ENCODE assay signal across 1 cellular context in the genomic region with DNA sequence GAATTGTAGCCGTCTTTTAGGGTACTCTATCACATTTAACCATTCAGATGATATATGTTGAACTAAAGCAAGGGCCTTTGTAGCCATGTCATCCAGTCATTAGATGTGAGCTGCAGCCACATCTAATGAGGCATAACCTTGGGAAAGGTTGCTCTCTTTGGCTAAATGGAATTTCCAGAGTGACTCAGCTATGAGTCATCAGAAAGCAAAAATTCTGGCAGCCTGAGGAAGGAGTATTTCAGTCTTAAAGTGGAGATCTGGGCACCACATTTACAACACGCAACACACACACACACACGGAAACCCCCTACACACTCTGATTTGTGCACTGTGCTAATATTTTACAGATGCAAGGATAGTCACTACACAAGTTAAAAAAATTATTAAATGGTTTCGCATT.
TF ChIP-seq lines count a peak whose summit lies in the region.

No MANE protein-coding gene starts in this region.

TF ChIP-seq in GM23338, 12 proteins besides CTCF, POLR2A, EP300 and RAD21 (continued from another document):
- TF ChIP-seq, protein P1, sequence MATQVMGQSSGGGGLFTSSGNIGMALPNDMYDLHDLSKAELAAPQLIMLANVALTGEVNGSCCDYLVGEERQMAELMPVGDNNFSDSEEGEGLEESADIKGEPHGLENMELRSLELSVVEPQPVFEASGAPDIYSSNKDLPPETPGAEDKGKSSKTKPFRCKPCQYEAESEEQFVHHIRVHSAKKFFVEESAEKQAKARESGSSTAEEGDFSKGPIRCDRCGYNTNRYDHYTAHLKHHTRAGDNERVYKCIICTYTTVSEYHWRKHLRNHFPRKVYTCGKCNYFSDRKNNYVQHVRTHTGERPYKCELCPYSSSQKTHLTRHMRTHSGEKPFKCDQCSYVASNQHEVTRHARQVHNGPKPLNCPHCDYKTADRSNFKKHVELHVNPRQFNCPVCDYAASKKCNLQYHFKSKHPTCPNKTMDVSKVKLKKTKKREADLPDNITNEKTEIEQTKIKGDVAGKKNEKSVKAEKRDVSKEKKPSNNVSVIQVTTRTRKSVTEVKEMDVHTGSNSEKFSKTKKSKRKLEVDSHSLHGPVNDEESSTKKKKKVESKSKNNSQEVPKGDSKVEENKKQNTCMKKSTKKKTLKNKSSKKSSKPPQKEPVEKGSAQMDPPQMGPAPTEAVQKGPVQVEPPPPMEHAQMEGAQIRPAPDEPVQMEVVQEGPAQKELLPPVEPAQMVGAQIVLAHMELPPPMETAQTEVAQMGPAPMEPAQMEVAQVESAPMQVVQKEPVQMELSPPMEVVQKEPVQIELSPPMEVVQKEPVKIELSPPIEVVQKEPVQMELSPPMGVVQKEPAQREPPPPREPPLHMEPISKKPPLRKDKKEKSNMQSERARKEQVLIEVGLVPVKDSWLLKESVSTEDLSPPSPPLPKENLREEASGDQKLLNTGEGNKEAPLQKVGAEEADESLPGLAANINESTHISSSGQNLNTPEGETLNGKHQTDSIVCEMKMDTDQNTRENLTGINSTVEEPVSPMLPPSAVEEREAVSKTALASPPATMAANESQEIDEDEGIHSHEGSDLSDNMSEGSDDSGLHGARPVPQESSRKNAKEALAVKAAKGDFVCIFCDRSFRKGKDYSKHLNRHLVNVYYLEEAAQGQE (IDR thresholded peaks at IDR 0.05; ENCODE audit: unreplicated experiment), result no peak
- no peak for TF ChIP-seq JUNB (IDR thresholded peaks at IDR 0.05; ENCODE audit: unreplicated experiment)
- TF ChIP-seq ZNF331 (CRISPR knock-in tag; IDR thresholded peaks at IDR 0.05; ENCODE audit: low read depth), result no peak
- TF ChIP-seq POLR2AphosphoS5 (IDR thresholded peaks at IDR 0.05; ENCODE audit: low read depth), result no peak
- TF ChIP-seq STAT1 (IDR thresholded peaks at IDR 0.05; ENCODE audit: unreplicated experiment), result no peak
- TF ChIP-seq, protein P2, sequence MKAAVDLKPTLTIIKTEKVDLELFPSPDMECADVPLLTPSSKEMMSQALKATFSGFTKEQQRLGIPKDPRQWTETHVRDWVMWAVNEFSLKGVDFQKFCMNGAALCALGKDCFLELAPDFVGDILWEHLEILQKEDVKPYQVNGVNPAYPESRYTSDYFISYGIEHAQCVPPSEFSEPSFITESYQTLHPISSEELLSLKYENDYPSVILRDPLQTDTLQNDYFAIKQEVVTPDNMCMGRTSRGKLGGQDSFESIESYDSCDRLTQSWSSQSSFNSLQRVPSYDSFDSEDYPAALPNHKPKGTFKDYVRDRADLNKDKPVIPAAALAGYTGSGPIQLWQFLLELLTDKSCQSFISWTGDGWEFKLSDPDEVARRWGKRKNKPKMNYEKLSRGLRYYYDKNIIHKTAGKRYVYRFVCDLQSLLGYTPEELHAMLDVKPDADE (IDR thresholded peaks at IDR 0.05), result no peak
- TF ChIP-seq CREB1 (CRISPR knock-in tag; IDR thresholded peaks at IDR 0.05; ENCODE audit: low read depth), result no peak
